19 cellular contexts compared by ENCODE assay signal in genomic region chr12:10632226-10632625, GRCh38. TPM values are rescaled to one million over a fixed set of nuclear protein-coding genes. Genes with fewer than 3 reads are reported as not detected.
DNase-seq lines count a peak whose midpoint lies in the region; ATAC-seq lines count a peak whose summit lies in the region.
"Had no signal": no experiment of that assay in that cellular context is flagged by ENCODE, and none has a peak within 500 bp of the region (broad histone marks: within the 10 kb centered on the region; RNA-seq: fewer than 3 reads in every experiment).

No MANE protein-coding gene starts in this region.

- H4K8ac ChIP-seq in trophoblast cell (ENCODE audit: low read depth, low read length), result no peak overlapping the region

- peak overlapping the region; percentile 44 for H3K9ac ChIP-seq in adipocyte (ENCODE audit: low read length)
- H3K9ac ChIP-seq in trophoblast cell (ENCODE audit: low read length), result no peak overlapping the region

- H3K4ac ChIP-seq in trophoblast cell (ENCODE audit: low read depth, low read length), result no peak overlapping the region

- H3K18ac ChIP-seq in trophoblast cell (ENCODE audit: low read length), result no peak overlapping the region

- intact Hi-C loops in head of caudate nucleus (cut with DNase I), result no loop called here

- no peak overlapping the region for H3K27ac ChIP-seq in trophoblast cell (ENCODE audit: low read depth, low read length)
- H3K27ac ChIP-seq: A549, C4-2B, HL-60, SK-N-MC had no signal

- H4K12ac ChIP-seq in trophoblast cell (ENCODE audit: low read depth, low read length), result no peak overlapping the region

- no peak overlapping the region for H2BK120ac ChIP-seq in trophoblast cell (ENCODE audit: insufficient read depth, low read length, poor library complexity)

- peaks cover 33% of the 10 kb centered on the region for H3K4me1 ChIP-seq in adipocyte (ENCODE audit: control insufficient read depth, insufficient read depth, low read length)
- H3K4me1 ChIP-seq in trophoblast cell (ENCODE audit: control insufficient read depth in 1 of 2, insufficient read depth in 2 of 2, low read length in 2 of 2), result peaks cover 2 to 5% of the 10 kb centered on the region in 2 experiments
- H3K4me1 ChIP-seq: A549 had no signal

- no peak overlapping the region for H2BK5ac ChIP-seq in trophoblast cell (ENCODE audit: low read depth, low read length, poor library complexity)

- H2AK5ac ChIP-seq in trophoblast cell (ENCODE audit: low read length), result no peak overlapping the region

- no peak overlapping the region for H3K4me2 ChIP-seq in trophoblast cell (ENCODE audit: low read length)
- H3K4me2 ChIP-seq: A549, GM23338 had no signal

- no peaks in the 10 kb centered on the region for H3K27me3 ChIP-seq in adipocyte (replicated peaks; ENCODE audit: control insufficient read depth, insufficient read depth, low read length)
- no peaks in the 10 kb centered on the region for H3K27me3 ChIP-seq in trophoblast cell (ENCODE audit: insufficient read depth, low read length)

- peak; percentile 70 for DNase-seq in EH (ENCODE audit: low read depth)
- peak; percentile 72 for DNase-seq in adipocyte (ENCODE audit: low read depth)
- DNase-seq in fibroblast of gingiva (ENCODE audit: low read depth), result peak; percentile 66
- peak; percentile 67 to 91 for DNase-seq in trophoblast cell
- no peak for DNase-seq in head of caudate nucleus
- DNase-seq: AML-193, NCI-H1105, NCI-H2081, NCI-H774, OCI-M1, Right ventricle myocardium superior had no signal

- no peak overlapping the region for H2BK12ac ChIP-seq in trophoblast cell (ENCODE audit: low read length)

- no peak overlapping the region for H3K14ac ChIP-seq in trophoblast cell (ENCODE audit: low read length)

- no peak overlapping the region for H3K23ac ChIP-seq in trophoblast cell (ENCODE audit: low read length)

- H4K91ac ChIP-seq in trophoblast cell (ENCODE audit: low read depth, low read length), result no peak overlapping the region

- no peaks in the 10 kb centered on the region for H3K9me3 ChIP-seq in adipocyte (ENCODE audit: control insufficient read depth, low read length)
- no peaks in the 10 kb centered on the region for H3K9me3 ChIP-seq in trophoblast cell (ENCODE audit: insufficient read depth, low read depth, low read length)
- H3K9me3 ChIP-seq: A549 had no signal

- no peak overlapping the region for H2AFZ ChIP-seq in trophoblast cell (ENCODE audit: insufficient read depth, low read length, poor library complexity)
- H2AFZ ChIP-seq: GM23338 had no signal

- no peaks in the 10 kb centered on the region for H3K79me1 ChIP-seq in trophoblast cell (ENCODE audit: low read length)

- ATAC-seq in HG03196 (IDR thresholded peaks at IDR 0.05; ENCODE audit: unreplicated experiment), result no peak
- ATAC-seq in HG03469 (IDR thresholded peaks at IDR 0.05; ENCODE audit: unreplicated experiment), result no peak
- ATAC-seq: A549, GM23338, HCT116 had no signal

- H3K36me3 ChIP-seq in adipocyte (ENCODE audit: control insufficient read depth, insufficient read depth, low read length, severe bottlenecking) (no peaks in the 10 kb centered on the region), trophoblast cell (ENCODE audit: control insufficient read depth in 1 of 2, insufficient read depth in 2 of 2, low read length in 2 of 2) (no peaks in the 10 kb centered on the region)

- no peaks in the 10 kb centered on the region for H3K79me2 ChIP-seq in trophoblast cell (ENCODE audit: control insufficient read depth, insufficient read depth, low read length, poor library complexity)

- H3K4me3 ChIP-seq in adipocyte (ENCODE audit: low read length), result no peak overlapping the region
- no peak overlapping the region for H3K4me3 ChIP-seq in trophoblast cell (ENCODE audit: low read depth, low read length)
- H3K4me3 ChIP-seq: A549, GM23338, SK-N-MC had no signal

RNA-seq across cellular contexts. Expression of gene MAGOHB, which starts 18.8 kb away (rescaled TPM):
- polyA plus RNA-seq in trophoblast cell (2013), result 32.1 TPM in 2 replicates

RNA-seq across cellular contexts. Expression of gene STYK1, which starts 41.6 kb away (rescaled TPM):
- 1.7 and 1.8 TPM in 2 replicates for polyA plus RNA-seq in trophoblast cell (2013)

Comparison
In these comparisons a context has a peak if more than half of its experiments do, and no peak if none do; other contexts are left out.
1. DNase-seq: peak in EH (single experiment), adipocyte (single experiment), fibroblast of gingiva (single experiment) and trophoblast cell (2 of 2); none in head of caudate nucleus (0 of 42).